24 cellular contexts compared by ENCODE assay signal in the genomic region with DNA sequence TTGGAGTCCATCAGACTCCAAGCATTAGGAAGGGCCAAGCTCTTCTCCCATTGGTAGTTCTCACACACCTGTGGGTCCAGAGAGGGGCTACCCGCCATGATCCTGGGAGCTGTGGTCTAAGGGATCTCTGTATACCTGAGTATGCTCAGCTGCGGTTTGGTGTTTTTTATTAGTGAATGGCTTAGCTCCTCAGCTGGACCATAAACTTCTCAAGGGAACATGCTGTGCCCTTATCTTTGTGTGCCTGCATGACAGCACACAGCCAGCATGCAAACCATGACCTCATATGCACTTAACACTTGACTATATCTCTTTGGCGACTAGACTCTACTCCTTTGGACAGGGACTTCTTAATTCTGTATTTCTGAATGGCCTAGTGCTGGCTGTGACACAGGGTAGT.
DNase-seq lines count a peak whose midpoint lies in the region; ATAC-seq and TF ChIP-seq lines count a peak whose summit lies in the region.
"Had no signal": no experiment of that assay in that cellular context is flagged by ENCODE, and none has a peak within 500 bp of the region (broad histone marks: within the 10 kb centered on the region; RNA-seq: fewer than 3 reads in every experiment).

No MANE protein-coding gene starts in this region.

- no peak for TF ChIP-seq EP300 in stomach (IDR thresholded peaks at IDR 0.05)

- H3K27ac ChIP-seq in VCaP (peak overlapping the region; percentile 79), stomach (peak overlapping the region; percentile 42 to 84 (median 63))
- H3K27ac ChIP-seq: breast epithelium had no signal

- TF ChIP-seq CTCF in VCaP (conservative IDR thresholded peaks at IDR 0.05) (no peak), nephron (IDR thresholded peaks at IDR 0.05; ENCODE audit: unreplicated experiment in 3 of 3) (no peak), stomach (IDR thresholded peaks at IDR 0.05) (no peak)

- TF ChIP-seq POLR2A in stomach (IDR thresholded peaks at IDR 0.05): no peak

- no peak overlapping the region for H3K4me3 ChIP-seq in stomach
- H3K4me3 ChIP-seq: breast epithelium, tibial nerve had no signal

- H3K4me1 ChIP-seq in stomach: peaks cover 18 to 38% (median 23%) of the 10 kb centered on the region in 4 donors
- H3K4me1 ChIP-seq: breast epithelium had no signal

- peak overlapping the region; percentile 22 to 86 (median 83) for H3K27ac Mint-ChIP-seq in nephron
- H3K27ac Mint-ChIP-seq: activated naive CD4-positive, alpha-beta T cell treated with anti-CD3 and anti-CD28 coated beads for 36 hours; activated T-cell treated with anti-CD3 and anti-CD28 coated beads, Interleukin-2, amount 50 U/mL, for 72 hours; CD8-positive, alpha-beta T cell; naive B cell; T-helper 17 cell had no signal

- WGBS in stomach, 5 donors: 45 to 75% (median 58%) methylated on average over 3 of the region's 3 CpGs

- DNase-seq in left cardiac atrium (no peak), stomach (no peak), pons (ENCODE audit: low spot score) (no peak), CD1c-positive myeloid dendritic cell (ENCODE audit: extremely low spot score) (no peak)
- DNase-seq: activated CD4-positive, alpha-beta T cell treated with anti-CD3 and anti-CD28 coated beads for 48 hours; activated naive CD4-positive, alpha-beta T cell treated with anti-CD3 and anti-CD28 coated beads for 36 hours; activated T-cell treated with anti-CD3 and anti-CD28 coated beads, Interleukin-2, amount 50 U/mL, for 72 hours; amniotic stem cell; CD8-positive, alpha-beta T cell; KG1; mammary epithelial cell; MV-4-11; naive B cell; NCI-H187; NCI-H2227 treated with DMSO at 0.1 percent for 48 hours; NCI-H69; occipital lobe; T-helper 17 cell had no signal

- H3K27me3 Mint-ChIP-seq in nephron (ENCODE audit: low read depth): peaks cover 3% of the 10 kb centered on the region

- intact Hi-C loops in left cardiac atrium (cut with DNase I) (loop anchor here (5.0 to 10.0 kb wide), 2 partner anchors 44 to 52 kb away; no protein-coding TSS in a partner anchor), stomach (cut with DNase I; ENCODE audit: low total_unique reads) (no loop called here)

- ATAC-seq in left cardiac atrium: peak; percentile 65 to 83
- ATAC-seq in HG02798 (IDR thresholded peaks at IDR 0.05; ENCODE audit: poor library complexity, unreplicated experiment): no peak
- ATAC-seq: activated T-cell treated with anti-CD3 and anti-CD28 coated beads, Interleukin-2, amount 50 U/mL, for 72 hours; CD8-positive, alpha-beta T cell; sciatic nerve; T-helper 17 cell had no signal

- no peaks in the 10 kb centered on the region for H3K36me3 ChIP-seq in stomach
- H3K36me3 ChIP-seq: breast epithelium, tibial nerve had no signal

- no peak overlapping the region for H3K4me3 Mint-ChIP-seq in nephron
- H3K4me3 Mint-ChIP-seq: activated naive CD4-positive, alpha-beta T cell treated with anti-CD3 and anti-CD28 coated beads for 36 hours; activated T-cell treated with anti-CD3 and anti-CD28 coated beads, Interleukin-2, amount 50 U/mL, for 72 hours; CD8-positive, alpha-beta T cell; naive B cell; T-helper 17 cell had no signal

- H3K36me3 Mint-ChIP-seq in nephron (ENCODE audit: low read depth): no peaks in the 10 kb centered on the region
- H3K36me3 Mint-ChIP-seq: CD8-positive, alpha-beta T cell; naive B cell had no signal

- H3K9me3 ChIP-seq in stomach: no peaks in the 10 kb centered on the region
- H3K9me3 ChIP-seq: breast epithelium, tibial nerve had no signal

- peaks cover 53% of the 10 kb centered on the region for H3K4me1 Mint-ChIP-seq in nephron
- H3K4me1 Mint-ChIP-seq: naive B cell had no signal

- no peaks in the 10 kb centered on the region for H3K27me3 ChIP-seq in stomach
- H3K27me3 ChIP-seq: breast epithelium, tibial nerve had no signal

- H3K9me3 Mint-ChIP-seq in nephron: no peaks in the 10 kb centered on the region
- H3K9me3 Mint-ChIP-seq: activated naive CD4-positive, alpha-beta T cell treated with anti-CD3 and anti-CD28 coated beads for 36 hours; activated T-cell treated with anti-CD3 and anti-CD28 coated beads, Interleukin-2, amount 50 U/mL, for 72 hours; CD8-positive, alpha-beta T cell; naive B cell had no signal
